Comparison of ENCODE assay signal across 1 cellular context in genomic region chr17:61425682-61426481, GRCh38.
TF ChIP-seq lines count a peak whose summit lies in the region.

No MANE protein-coding gene starts in this region.

TF ChIP-seq in HepG2, 621 proteins besides CTCF, POLR2A, EP300 and RAD21 (continued from another document and continues in another):
- TF ChIP-seq, protein P1, sequence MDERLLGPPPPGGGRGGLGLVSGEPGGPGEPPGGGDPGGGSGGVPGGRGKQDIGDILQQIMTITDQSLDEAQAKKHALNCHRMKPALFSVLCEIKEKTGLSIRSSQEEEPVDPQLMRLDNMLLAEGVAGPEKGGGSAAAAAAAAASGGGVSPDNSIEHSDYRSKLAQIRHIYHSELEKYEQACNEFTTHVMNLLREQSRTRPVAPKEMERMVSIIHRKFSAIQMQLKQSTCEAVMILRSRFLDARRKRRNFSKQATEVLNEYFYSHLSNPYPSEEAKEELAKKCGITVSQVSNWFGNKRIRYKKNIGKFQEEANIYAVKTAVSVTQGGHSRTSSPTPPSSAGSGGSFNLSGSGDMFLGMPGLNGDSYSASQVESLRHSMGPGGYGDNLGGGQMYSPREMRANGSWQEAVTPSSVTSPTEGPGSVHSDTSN (CRISPR knock-in tag; IDR thresholded peaks at IDR 0.05), result no peak
- TF ChIP-seq, protein P2, sequence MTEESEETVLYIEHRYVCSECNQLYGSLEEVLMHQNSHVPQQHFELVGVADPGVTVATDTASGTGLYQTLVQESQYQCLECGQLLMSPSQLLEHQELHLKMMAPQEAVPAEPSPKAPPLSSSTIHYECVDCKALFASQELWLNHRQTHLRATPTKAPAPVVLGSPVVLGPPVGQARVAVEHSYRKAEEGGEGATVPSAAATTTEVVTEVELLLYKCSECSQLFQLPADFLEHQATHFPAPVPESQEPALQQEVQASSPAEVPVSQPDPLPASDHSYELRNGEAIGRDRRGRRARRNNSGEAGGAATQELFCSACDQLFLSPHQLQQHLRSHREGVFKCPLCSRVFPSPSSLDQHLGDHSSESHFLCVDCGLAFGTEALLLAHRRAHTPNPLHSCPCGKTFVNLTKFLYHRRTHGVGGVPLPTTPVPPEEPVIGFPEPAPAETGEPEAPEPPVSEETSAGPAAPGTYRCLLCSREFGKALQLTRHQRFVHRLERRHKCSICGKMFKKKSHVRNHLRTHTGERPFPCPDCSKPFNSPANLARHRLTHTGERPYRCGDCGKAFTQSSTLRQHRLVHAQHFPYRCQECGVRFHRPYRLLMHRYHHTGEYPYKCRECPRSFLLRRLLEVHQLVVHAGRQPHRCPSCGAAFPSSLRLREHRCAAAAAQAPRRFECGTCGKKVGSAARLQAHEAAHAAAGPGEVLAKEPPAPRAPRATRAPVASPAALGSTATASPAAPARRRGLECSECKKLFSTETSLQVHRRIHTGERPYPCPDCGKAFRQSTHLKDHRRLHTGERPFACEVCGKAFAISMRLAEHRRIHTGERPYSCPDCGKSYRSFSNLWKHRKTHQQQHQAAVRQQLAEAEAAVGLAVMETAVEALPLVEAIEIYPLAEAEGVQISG (CRISPR knock-in tag; IDR thresholded peaks at IDR 0.05), result peak; percentile 48
- no peak; the same call in 1 of the 2 replicates for TF ChIP-seq DPF2 (CRISPR knock-in tag; IDR thresholded peaks at IDR 0.05; ENCODE audit: borderline replicate concordance, low read depth)
- no peak for TF ChIP-seq BRCA1 (CRISPR knock-in tag; IDR thresholded peaks at IDR 0.05)
- TF ChIP-seq ZC3H13 (CRISPR knock-in tag; IDR thresholded peaks at IDR 0.05), result no peak
- TF ChIP-seq, protein P3, sequence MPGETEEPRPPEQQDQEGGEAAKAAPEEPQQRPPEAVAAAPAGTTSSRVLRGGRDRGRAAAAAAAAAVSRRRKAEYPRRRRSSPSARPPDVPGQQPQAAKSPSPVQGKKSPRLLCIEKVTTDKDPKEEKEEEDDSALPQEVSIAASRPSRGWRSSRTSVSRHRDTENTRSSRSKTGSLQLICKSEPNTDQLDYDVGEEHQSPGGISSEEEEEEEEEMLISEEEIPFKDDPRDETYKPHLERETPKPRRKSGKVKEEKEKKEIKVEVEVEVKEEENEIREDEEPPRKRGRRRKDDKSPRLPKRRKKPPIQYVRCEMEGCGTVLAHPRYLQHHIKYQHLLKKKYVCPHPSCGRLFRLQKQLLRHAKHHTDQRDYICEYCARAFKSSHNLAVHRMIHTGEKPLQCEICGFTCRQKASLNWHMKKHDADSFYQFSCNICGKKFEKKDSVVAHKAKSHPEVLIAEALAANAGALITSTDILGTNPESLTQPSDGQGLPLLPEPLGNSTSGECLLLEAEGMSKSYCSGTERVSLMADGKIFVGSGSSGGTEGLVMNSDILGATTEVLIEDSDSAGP (CRISPR knock-in tag; IDR thresholded peaks at IDR 0.05; ENCODE audit: borderline replicate concordance), result no peak; the same call in 1 of the 2 replicates
- TF ChIP-seq, protein P4, sequence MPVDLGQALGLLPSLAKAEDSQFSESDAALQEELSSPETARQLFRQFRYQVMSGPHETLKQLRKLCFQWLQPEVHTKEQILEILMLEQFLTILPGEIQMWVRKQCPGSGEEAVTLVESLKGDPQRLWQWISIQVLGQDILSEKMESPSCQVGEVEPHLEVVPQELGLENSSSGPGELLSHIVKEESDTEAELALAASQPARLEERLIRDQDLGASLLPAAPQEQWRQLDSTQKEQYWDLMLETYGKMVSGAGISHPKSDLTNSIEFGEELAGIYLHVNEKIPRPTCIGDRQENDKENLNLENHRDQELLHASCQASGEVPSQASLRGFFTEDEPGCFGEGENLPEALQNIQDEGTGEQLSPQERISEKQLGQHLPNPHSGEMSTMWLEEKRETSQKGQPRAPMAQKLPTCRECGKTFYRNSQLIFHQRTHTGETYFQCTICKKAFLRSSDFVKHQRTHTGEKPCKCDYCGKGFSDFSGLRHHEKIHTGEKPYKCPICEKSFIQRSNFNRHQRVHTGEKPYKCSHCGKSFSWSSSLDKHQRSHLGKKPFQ (CRISPR knock-in tag; IDR thresholded peaks at IDR 0.05; ENCODE audit: insufficient replicate concordance), result no peak
- TF ChIP-seq NFE2 (CRISPR knock-in tag; IDR thresholded peaks at IDR 0.05), result no peak
- TF ChIP-seq, protein P5, sequence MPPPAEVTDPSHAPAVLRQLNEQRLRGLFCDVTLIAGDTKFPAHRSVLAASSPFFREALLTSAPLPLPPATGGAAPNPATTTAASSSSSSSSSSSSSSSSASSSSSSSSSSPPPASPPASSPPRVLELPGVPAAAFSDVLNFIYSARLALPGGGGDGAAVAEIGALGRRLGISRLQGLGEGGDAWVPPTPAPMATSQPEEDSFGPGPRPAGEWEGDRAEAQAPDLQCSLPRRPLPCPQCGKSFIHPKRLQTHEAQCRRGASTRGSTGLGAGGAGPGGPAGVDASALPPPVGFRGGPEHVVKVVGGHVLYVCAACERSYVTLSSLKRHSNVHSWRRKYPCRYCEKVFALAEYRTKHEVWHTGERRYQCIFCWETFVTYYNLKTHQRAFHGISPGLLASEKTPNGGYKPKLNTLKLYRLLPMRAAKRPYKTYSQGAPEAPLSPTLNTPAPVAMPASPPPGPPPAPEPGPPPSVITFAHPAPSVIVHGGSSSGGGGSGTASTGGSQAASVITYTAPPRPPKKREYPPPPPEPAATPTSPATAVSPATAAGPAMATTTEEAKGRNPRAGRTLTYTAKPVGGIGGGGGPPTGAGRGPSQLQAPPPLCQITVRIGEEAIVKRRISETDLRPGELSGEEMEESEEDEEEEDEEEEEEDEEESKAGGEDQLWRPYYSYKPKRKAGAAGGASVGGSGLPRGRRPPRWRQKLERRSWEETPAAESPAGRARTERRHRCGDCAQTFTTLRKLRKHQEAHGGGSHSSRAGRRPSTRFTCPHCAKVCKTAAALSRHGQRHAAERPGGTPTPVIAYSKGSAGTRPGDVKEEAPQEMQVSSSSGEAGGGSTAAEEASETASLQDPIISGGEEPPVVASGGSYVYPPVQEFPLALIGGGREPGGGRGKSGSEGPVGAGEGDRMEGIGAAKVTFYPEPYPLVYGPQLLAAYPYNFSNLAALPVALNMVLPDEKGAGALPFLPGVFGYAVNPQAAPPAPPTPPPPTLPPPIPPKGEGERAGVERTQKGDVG (CRISPR knock-in tag; IDR thresholded peaks at IDR 0.05; ENCODE audit: borderline replicate concordance), result peak; percentile 95
- TF ChIP-seq FOXA1 (IDR thresholded peaks at IDR 0.05), result no peak
- TF ChIP-seq FOXA1 (CRISPR knock-in tag; IDR thresholded peaks at IDR 0.05), result peak; percentile 5; the same call in 1 of the 2 replicates
- no peak for TF ChIP-seq ZBTB42 (CRISPR knock-in tag; IDR thresholded peaks at IDR 0.05)
- TF ChIP-seq SALL2 (CRISPR knock-in tag; IDR thresholded peaks at IDR 0.05), result no peak
- no peak for TF ChIP-seq NBN (conservative IDR thresholded peaks at IDR 0.05)
- no peak for TF ChIP-seq HNRNPH1 (optimal IDR thresholded peaks at IDR 0.05; ENCODE audit: low read depth, low read length)
- no peak for TF ChIP-seq LCORL (IDR thresholded peaks at IDR 0.05)
- TF ChIP-seq LCORL (CRISPR knock-in tag; IDR thresholded peaks at IDR 0.05), result peak; percentile 65; the same call in 1 of the 2 replicates
- no peak for TF ChIP-seq ZSCAN12 (CRISPR knock-in tag; IDR thresholded peaks at IDR 0.05)
- TF ChIP-seq, protein P6, sequence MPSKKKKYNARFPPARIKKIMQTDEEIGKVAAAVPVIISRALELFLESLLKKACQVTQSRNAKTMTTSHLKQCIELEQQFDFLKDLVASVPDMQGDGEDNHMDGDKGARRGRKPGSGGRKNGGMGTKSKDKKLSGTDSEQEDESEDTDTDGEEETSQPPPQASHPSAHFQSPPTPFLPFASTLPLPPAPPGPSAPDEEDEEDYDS (CRISPR knock-in tag; IDR thresholded peaks at IDR 0.05), result no peak
- TF ChIP-seq MNT (IDR thresholded peaks at IDR 0.05), result no peak
- no peak for TF ChIP-seq GZF1 (CRISPR knock-in tag; IDR thresholded peaks at IDR 0.05)
- TF ChIP-seq CHCHD3 (CRISPR knock-in tag; IDR thresholded peaks at IDR 0.05), result no peak
- TF ChIP-seq, protein P7, sequence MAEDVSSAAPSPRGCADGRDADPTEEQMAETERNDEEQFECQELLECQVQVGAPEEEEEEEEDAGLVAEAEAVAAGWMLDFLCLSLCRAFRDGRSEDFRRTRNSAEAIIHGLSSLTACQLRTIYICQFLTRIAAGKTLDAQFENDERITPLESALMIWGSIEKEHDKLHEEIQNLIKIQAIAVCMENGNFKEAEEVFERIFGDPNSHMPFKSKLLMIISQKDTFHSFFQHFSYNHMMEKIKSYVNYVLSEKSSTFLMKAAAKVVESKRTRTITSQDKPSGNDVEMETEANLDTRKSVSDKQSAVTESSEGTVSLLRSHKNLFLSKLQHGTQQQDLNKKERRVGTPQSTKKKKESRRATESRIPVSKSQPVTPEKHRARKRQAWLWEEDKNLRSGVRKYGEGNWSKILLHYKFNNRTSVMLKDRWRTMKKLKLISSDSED (CRISPR knock-in tag; IDR thresholded peaks at IDR 0.05), result no peak
- TF ChIP-seq, protein P8, sequence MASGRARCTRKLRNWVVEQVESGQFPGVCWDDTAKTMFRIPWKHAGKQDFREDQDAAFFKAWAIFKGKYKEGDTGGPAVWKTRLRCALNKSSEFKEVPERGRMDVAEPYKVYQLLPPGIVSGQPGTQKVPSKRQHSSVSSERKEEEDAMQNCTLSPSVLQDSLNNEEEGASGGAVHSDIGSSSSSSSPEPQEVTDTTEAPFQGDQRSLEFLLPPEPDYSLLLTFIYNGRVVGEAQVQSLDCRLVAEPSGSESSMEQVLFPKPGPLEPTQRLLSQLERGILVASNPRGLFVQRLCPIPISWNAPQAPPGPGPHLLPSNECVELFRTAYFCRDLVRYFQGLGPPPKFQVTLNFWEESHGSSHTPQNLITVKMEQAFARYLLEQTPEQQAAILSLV (CRISPR knock-in tag; IDR thresholded peaks at IDR 0.05; ENCODE audit: borderline replicate concordance), result peak; percentile 61; the same call in 1 of the 2 replicates
- TF ChIP-seq REL (CRISPR knock-in tag; conservative IDR thresholded peaks at IDR 0.05), result no peak
- TF ChIP-seq, protein P9, sequence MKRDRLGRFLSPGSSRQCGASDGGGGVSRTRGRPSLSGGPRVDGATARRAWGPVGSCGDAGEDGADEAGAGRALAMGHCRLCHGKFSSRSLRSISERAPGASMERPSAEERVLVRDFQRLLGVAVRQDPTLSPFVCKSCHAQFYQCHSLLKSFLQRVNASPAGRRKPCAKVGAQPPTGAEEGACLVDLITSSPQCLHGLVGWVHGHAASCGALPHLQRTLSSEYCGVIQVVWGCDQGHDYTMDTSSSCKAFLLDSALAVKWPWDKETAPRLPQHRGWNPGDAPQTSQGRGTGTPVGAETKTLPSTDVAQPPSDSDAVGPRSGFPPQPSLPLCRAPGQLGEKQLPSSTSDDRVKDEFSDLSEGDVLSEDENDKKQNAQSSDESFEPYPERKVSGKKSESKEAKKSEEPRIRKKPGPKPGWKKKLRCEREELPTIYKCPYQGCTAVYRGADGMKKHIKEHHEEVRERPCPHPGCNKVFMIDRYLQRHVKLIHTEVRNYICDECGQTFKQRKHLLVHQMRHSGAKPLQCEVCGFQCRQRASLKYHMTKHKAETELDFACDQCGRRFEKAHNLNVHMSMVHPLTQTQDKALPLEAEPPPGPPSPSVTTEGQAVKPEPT (CRISPR knock-in tag; IDR thresholded peaks at IDR 0.05; ENCODE audit: low read depth), result peak; percentile 51; the same call in 1 of the 2 replicates
- TF ChIP-seq, protein P10, sequence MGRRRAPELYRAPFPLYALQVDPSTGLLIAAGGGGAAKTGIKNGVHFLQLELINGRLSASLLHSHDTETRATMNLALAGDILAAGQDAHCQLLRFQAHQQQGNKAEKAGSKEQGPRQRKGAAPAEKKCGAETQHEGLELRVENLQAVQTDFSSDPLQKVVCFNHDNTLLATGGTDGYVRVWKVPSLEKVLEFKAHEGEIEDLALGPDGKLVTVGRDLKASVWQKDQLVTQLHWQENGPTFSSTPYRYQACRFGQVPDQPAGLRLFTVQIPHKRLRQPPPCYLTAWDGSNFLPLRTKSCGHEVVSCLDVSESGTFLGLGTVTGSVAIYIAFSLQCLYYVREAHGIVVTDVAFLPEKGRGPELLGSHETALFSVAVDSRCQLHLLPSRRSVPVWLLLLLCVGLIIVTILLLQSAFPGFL (CRISPR knock-in tag; IDR thresholded peaks at IDR 0.05), result no peak
- TF ChIP-seq, protein P11, sequence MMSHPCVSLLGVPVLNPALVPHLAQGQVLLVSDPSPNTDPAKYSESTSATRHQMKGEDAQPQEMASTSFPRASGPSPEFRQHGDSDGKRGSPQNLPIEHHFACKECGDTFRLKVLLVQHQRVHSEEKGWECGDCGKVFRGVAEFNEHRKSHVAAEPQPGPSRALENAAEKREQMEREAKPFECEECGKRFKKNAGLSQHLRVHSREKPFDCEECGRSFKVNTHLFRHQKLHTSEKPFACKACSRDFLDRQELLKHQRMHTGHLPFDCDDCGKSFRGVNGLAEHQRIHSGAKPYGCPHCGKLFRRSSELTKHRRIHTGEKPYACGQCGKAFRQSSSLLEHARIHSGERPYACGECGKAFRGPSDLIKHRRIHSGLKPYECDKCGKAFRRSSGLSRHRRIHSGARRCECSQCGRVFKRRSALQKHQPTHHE (CRISPR knock-in tag; IDR thresholded peaks at IDR 0.05; ENCODE audit: borderline replicate concordance), result no peak
- no peak for TF ChIP-seq ZBTB44 (CRISPR knock-in tag; IDR thresholded peaks at IDR 0.05)
- no peak for TF ChIP-seq ZFYVE20 (CRISPR knock-in tag; IDR thresholded peaks at IDR 0.05; ENCODE audit: borderline replicate concordance, low read depth)
- TF ChIP-seq, protein P12, sequence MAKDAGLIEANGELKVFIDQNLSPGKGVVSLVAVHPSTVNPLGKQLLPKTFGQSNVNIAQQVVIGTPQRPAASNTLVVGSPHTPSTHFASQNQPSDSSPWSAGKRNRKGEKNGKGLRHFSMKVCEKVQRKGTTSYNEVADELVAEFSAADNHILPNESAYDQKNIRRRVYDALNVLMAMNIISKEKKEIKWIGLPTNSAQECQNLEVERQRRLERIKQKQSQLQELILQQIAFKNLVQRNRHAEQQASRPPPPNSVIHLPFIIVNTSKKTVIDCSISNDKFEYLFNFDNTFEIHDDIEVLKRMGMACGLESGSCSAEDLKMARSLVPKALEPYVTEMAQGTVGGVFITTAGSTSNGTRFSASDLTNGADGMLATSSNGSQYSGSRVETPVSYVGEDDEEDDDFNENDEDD (CRISPR knock-in tag; IDR thresholded peaks at IDR 0.05; ENCODE audit: borderline replicate concordance), result no peak
- TF ChIP-seq, protein P13, sequence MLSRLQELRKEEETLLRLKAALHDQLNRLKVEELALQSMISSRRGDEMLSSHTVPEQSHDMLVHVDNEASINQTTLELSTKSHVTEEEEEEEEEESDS (CRISPR knock-in tag; IDR thresholded peaks at IDR 0.05; ENCODE audit: borderline replicate concordance), result no peak
